Comparison of ENCODE assay signal across 13 cellular contexts in the genomic region with DNA sequence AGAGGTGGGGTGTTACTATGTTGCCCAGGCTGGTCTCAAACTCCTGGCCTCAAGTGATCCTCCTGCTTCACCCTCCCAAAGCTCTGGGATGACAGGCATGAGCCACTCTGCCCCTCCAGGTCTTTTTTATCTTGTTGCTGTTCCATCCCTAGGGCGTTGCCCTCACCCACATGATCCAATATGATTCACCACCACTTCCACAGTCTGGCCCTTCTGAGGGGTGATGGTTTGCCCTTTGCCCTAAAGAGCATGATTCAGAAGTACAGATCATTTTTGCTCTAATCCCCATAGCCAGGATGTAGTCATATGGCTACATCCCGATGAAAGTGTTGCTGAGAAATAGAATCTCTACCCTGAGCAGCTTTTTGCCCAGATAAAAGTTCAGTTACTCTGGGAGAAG. TPM values are rescaled to one million over a fixed set of nuclear protein-coding genes. Genes with fewer than 3 reads are reported as not detected.
DNase-seq lines count a peak whose midpoint lies in the region; ATAC-seq, FAIRE-seq and TF ChIP-seq lines count a peak whose summit lies in the region.
"Had no signal": no experiment of that assay in that cellular context is flagged by ENCODE, and none has a peak within 500 bp of the region (broad histone marks: within the 10 kb centered on the region; RNA-seq: fewer than 3 reads in every experiment).

No MANE protein-coding gene starts in this region.

- DNase-seq in AG09309 (ENCODE audit: low read depth): peak; percentile 79
- DNase-seq in HPDE6-E6E7 (ENCODE audit: extremely low spot score): peak; percentile 97
- peak; percentile 98 for DNase-seq in amniotic epithelial cell (ENCODE audit: low read depth)
- peak; percentile 45 for DNase-seq in HepG2 (ENCODE audit: low spot score)
- no peak for DNase-seq in type B pancreatic cell (ENCODE audit: extremely low spot score, unreplicated experiment)
- no peak for DNase-seq in WTC11 (ENCODE audit: low spot score)
- no peak for DNase-seq in NCI-H2107 (lab: John Stamatoyannopoulos, UW)
- DNase-seq in mesendoderm: no peak
- DNase-seq: activated B cell treated with CpG ODN at 0.5 μM for 24 hours, cerebellar nuclear complex, NCI-H1092 had no signal

- H3K27ac ChIP-seq in HepG2 (ENCODE audit: extremely low read length, insufficient read depth, low read length) (no peak overlapping the region), mesendoderm (ENCODE audit: low read depth, low read length) (no peak overlapping the region)

- H3K4me1 Mint-ChIP-seq in type B pancreatic cell (ENCODE audit: unreplicated experiment) (no peaks in the 10 kb centered on the region), WTC11 (peaks cover 15% of the 10 kb centered on the region)
- H3K4me1 Mint-ChIP-seq: activated B cell treated with CpG ODN at 0.5 μM for 24 hours had no signal

- WGBS in HepG2 (ENCODE audit: low lambda C conversion rate): 5% methylated on average over 2 of the region's 2 CpGs
- WGBS in mesendoderm (ENCODE audit: extremely low coverage, insufficient coverage, low lambda C conversion rate): no CpG with 5 or more reads among the region's 2 CpGs

- no peak for TF ChIP-seq RAD21 in HepG2 (CRISPR knock-in tag; IDR thresholded peaks at IDR 0.05)

- no peak overlapping the region for H2BK120ac ChIP-seq in mesendoderm (ENCODE audit: low read depth, low read length)

- TF ChIP-seq POLR2A in HepG2 (IDR thresholded peaks at IDR 0.05; ENCODE audit: insufficient read depth in 1 of 2, low read depth in 2 of 2, low read length in 2 of 2): no peak

- no peaks in the 10 kb centered on the region for H3K79me1 ChIP-seq in mesendoderm (ENCODE audit: low read length)

- H3K9ac ChIP-seq in HepG2 (ENCODE audit: insufficient read depth, low read depth, low read length) (no peak overlapping the region), mesendoderm (ENCODE audit: low read length) (no peak overlapping the region)

- H3K4me1 ChIP-seq in HepG2 (ENCODE audit: insufficient read depth, low read length) (peaks cover 13% of the 10 kb centered on the region), mesendoderm (ENCODE audit: control insufficient read depth, low read depth, low read length) (no peaks in the 10 kb centered on the region)

- POLR2A ChIA-PET in HepG2 (lab: Yijun Ruan, JAX) (no interaction called here), WTC11 (lab: Charles Lee) (no interaction called here)

- no peak for TF ChIP-seq CTCF in AG09309 (IDR thresholded peaks at IDR 0.05; ENCODE audit: control insufficient read depth, insufficient read depth, low read depth, low read length, missing control alignments)
- TF ChIP-seq CTCF in HepG2 (CRISPR knock-in tag; IDR thresholded peaks at IDR 0.05): no peak
- TF ChIP-seq CTCF in type B pancreatic cell (conservative IDR thresholded peaks at IDR 0.05): no peak
- no peak for TF ChIP-seq CTCF in WTC11 (IDR thresholded peaks at IDR 0.05)

- no peaks in the 10 kb centered on the region for H3K27me3 Mint-ChIP-seq in type B pancreatic cell
- H3K27me3 Mint-ChIP-seq in WTC11 (ENCODE audit: low read depth): peaks cover 15% of the 10 kb centered on the region
- H3K27me3 Mint-ChIP-seq: activated B cell treated with CpG ODN at 0.5 μM for 24 hours; natural killer cell treated with Interleukin-12 subunit alpha and Interleukin-12 subunit beta and Interleukin-15 and Interleukin-18, amount 100 ng/mL, for 72 hours had no signal

- H3K36me3 ChIP-seq in HepG2 (replicated peaks in 1 of 2; ENCODE audit: control insufficient read depth in 1 of 2, insufficient read depth in 2 of 2, low read length in 2 of 2) (no peaks in the 10 kb centered on the region), mesendoderm (ENCODE audit: control insufficient read depth, insufficient read depth, low read length) (no peaks in the 10 kb centered on the region)

- intact Hi-C loops in HepG2 (cut with micrococcal nuclease; ENCODE audit: unreplicated experiment): no loop called here

- H4K8ac ChIP-seq in mesendoderm (ENCODE audit: low read depth, low read length): no peak overlapping the region

- H2BK5ac ChIP-seq in mesendoderm (ENCODE audit: low read length): no peak overlapping the region

- no peak overlapping the region for H3K18ac ChIP-seq in mesendoderm (ENCODE audit: low read length)

- TF ChIP-seq EP300 in HepG2 (IDR thresholded peaks at IDR 0.05; ENCODE audit: low read depth in 2 of 2, low read length in 2 of 2) (no peak), HepG2 (CRISPR knock-in tag; IDR thresholded peaks at IDR 0.05; ENCODE audit: borderline replicate concordance) (no peak)

- ATAC-seq in HepG2 (peak; percentile 45), WTC11 (no peak)

- H3K23ac ChIP-seq in mesendoderm (ENCODE audit: low read length): no peak overlapping the region

- H4K20me1 ChIP-seq in HepG2 (ENCODE audit: insufficient read depth, low read length): no peaks in the 10 kb centered on the region

- H3K4me2 ChIP-seq in HepG2 (ENCODE audit: low read depth, low read length): no peak overlapping the region
- no peak overlapping the region for H3K4me2 ChIP-seq in mesendoderm (ENCODE audit: low read length)

- H3K79me2 ChIP-seq in HepG2 (ENCODE audit: insufficient read depth, low read length) (no peaks in the 10 kb centered on the region), mesendoderm (ENCODE audit: control insufficient read depth, insufficient read depth, low read length) (no peaks in the 10 kb centered on the region)

- no peaks in the 10 kb centered on the region for H3K9me3 ChIP-seq in HepG2 (ENCODE audit: low read length)

- H4K5ac ChIP-seq in mesendoderm (ENCODE audit: low read length): no peak overlapping the region

- no peak overlapping the region for H3K56ac ChIP-seq in mesendoderm (ENCODE audit: low read length)

- no TSS peak for BruUV-seq in HepG2 (replicated peaks; lab: Mats Ljungman, UMichigan)

- H3K4me3 ChIP-seq in AG09309 (ENCODE audit: control insufficient read depth, low read depth, low read length): no peak overlapping the region
- H3K4me3 ChIP-seq in HepG2 (replicated peaks in 1 of 3; ENCODE audit: insufficient read depth in 1 of 3, low read depth in 2 of 3, low read length in 3 of 3): no peak overlapping the region
- no peak overlapping the region for H3K4me3 ChIP-seq in mesendoderm (ENCODE audit: low read length)

- no peak overlapping the region for H2BK15ac ChIP-seq in mesendoderm (replicated peaks; ENCODE audit: low read depth)

- no peak overlapping the region for H2AFZ ChIP-seq in HepG2 (ENCODE audit: low read length)

- CTCF ChIA-PET in HepG2 (lab: Yijun Ruan, JAX; ENCODE audit: low intra/inter-chr PET ratio, low total read pairs): no interaction called here
- CTCF ChIA-PET in WTC11 (lab: Charles Lee): interaction anchor here (1.3 to 4.5 kb wide), 2 partner anchors 10 to 67 kb away, joined by 4 to 31 read pairs; no protein-coding TSS in a partner anchor

- no peak overlapping the region for H2AK5ac ChIP-seq in mesendoderm (ENCODE audit: low read length)

- H3K4ac ChIP-seq in mesendoderm (ENCODE audit: low read depth, low read length): no peak overlapping the region

- in situ Hi-C loops in HepG2 (cut with HindIII; ENCODE audit: extremely low pct_ligation_motif_present, low pct_unique_long_range_greater_than_20kb): no loop called here

- H3K36me3 Mint-ChIP-seq in type B pancreatic cell (no peaks in the 10 kb centered on the region), WTC11 (no peaks in the 10 kb centered on the region)
- H3K36me3 Mint-ChIP-seq: natural killer cell treated with Interleukin-12 subunit alpha and Interleukin-12 subunit beta and Interleukin-15 and Interleukin-18, amount 100 ng/mL, for 72 hours had no signal

- H3K9me3 Mint-ChIP-seq in type B pancreatic cell (no peaks in the 10 kb centered on the region), WTC11 (peaks cover 4% of the 10 kb centered on the region)
- H3K9me3 Mint-ChIP-seq: activated B cell treated with CpG ODN at 0.5 μM for 24 hours; natural killer cell treated with Interleukin-12 subunit alpha and Interleukin-12 subunit beta and Interleukin-15 and Interleukin-18, amount 100 ng/mL, for 72 hours had no signal

- no peak overlapping the region for H3K4me3 Mint-ChIP-seq in type B pancreatic cell
- H3K4me3 Mint-ChIP-seq in WTC11: no peak overlapping the region
- H3K4me3 Mint-ChIP-seq: activated B cell treated with CpG ODN at 0.5 μM for 24 hours; natural killer cell treated with Interleukin-12 subunit alpha and Interleukin-12 subunit beta and Interleukin-15 and Interleukin-18, amount 100 ng/mL, for 72 hours had no signal

- H3K27ac Mint-ChIP-seq in type B pancreatic cell: no peak overlapping the region
- H3K27ac Mint-ChIP-seq in WTC11: no peak overlapping the region
- H3K27ac Mint-ChIP-seq: activated B cell treated with CpG ODN at 0.5 μM for 24 hours; natural killer cell treated with Interleukin-12 subunit alpha and Interleukin-12 subunit beta and Interleukin-15 and Interleukin-18, amount 100 ng/mL, for 72 hours had no signal

- FAIRE-seq in HepG2 (lab: Jason Lieb, UNC): peak; percentile 36
- FAIRE-seq: H1 had no signal

- H3K27me3 ChIP-seq in HepG2 (ENCODE audit: control insufficient read depth in 1 of 2, insufficient read depth in 2 of 2, low read length in 2 of 2) (peaks cover 0 to 3% of the 10 kb centered on the region in 2 experiments; a peak in 1 of 5 replicates), mesendoderm (ENCODE audit: insufficient read depth, low read length, poor library complexity) (no peaks in the 10 kb centered on the region)

RNA-seq across cellular contexts. Expression of a gene that starts 18.8 kb away (rescaled TPM):
- total RNA-seq in HepG2 (2016; rRNA removed; fragmentation: Illumina TruSeq; extraction: Trizol) (29.2 and 31.3 TPM in 2 replicates), type B pancreatic cell (ENCODE audit: low replicate concordance) (35.3 and 38.5 TPM in 2 replicates), WTC11 (2021) (31.3 to 38.4 TPM (median 32.5 TPM) in 3 replicates)
- total RNA-seq in HepG2 (2016; cell fraction: cytosol; rRNA removed; fragmentation: Illumina TruSeq; extraction: Trizol; ENCODE audit: low read depth): 10.9 and 11.8 TPM in 2 replicates
- 28.3 and 29.6 TPM in 2 replicates for total RNA-seq in HepG2 (2016; cell fraction: insoluble cytoplasmic fraction; rRNA removed; fragmentation: Illumina TruSeq; extraction: Trizol)
- total RNA-seq in HepG2 (2016; cell fraction: membrane; rRNA removed; fragmentation: Illumina TruSeq; extraction: Trizol): 18.1 and 22.6 TPM in 2 replicates
- total RNA-seq in HepG2 (2016; cell fraction: nucleus; rRNA removed; fragmentation: Illumina TruSeq; extraction: Trizol): 23.9 and 30.7 TPM in 2 replicates
- polyA plus RNA-seq in HepG2 (2011; rRNA removed): 34.6 and 37.0 TPM in 2 replicates
- polyA plus RNA-seq in HepG2 (2011; cell fraction: cytosol; rRNA removed): 23.2 and 23.7 TPM in 2 replicates
- polyA plus RNA-seq in HepG2 (2011; cell fraction: nucleus; rRNA removed): 109 and 115 TPM in 2 replicates
- polyA plus RNA-seq in HepG2 (2012): 36.9 and 43.1 TPM in 2 replicates
- polyA plus RNA-seq in HepG2 (2016; cell fraction: cytosol; fragmentation: Illumina TruSeq; extraction: Trizol; ENCODE audit: low read depth): 14.1 and 15.4 TPM in 2 replicates
- 43.9 and 44.6 TPM in 2 replicates for polyA plus RNA-seq in HepG2 (2016; cell fraction: insoluble cytoplasmic fraction; fragmentation: Illumina TruSeq; extraction: Trizol; ENCODE audit: low read depth)
- 22.4 and 26.1 TPM in 2 replicates for polyA plus RNA-seq in HepG2 (2016; cell fraction: membrane; fragmentation: Illumina TruSeq; extraction: Trizol; ENCODE audit: low read depth)
- polyA plus RNA-seq in HepG2 (2016; cell fraction: nucleus; fragmentation: Illumina TruSeq; extraction: Trizol; ENCODE audit: insufficient read depth, low read depth): 94.3 and 107 TPM in 2 replicates
- polyA minus RNA-seq in HepG2 (2011; rRNA and poly(A)+ RNA removed; ENCODE audit: low replicate concordance): 23.8 and 35.4 TPM in 2 replicates
- polyA minus RNA-seq in HepG2 (2011; cell fraction: cytosol; rRNA and poly(A)+ RNA removed): 7.3 and 10.4 TPM in 2 replicates
- 17.5 and 20.7 TPM in 2 replicates for polyA minus RNA-seq in HepG2 (2011; cell fraction: nucleus; rRNA and poly(A)+ RNA removed)
- 47.1 TPM for polyA plus RNA-seq in mesendoderm (2013, experiment 1 of 2)
- 48.1 TPM for polyA plus RNA-seq in mesendoderm (2013, experiment 2 of 2)

RNA-seq across cellular contexts. Expression of a gene that starts 21.9 kb away (rescaled TPM):
- total RNA-seq in HepG2 (2016; rRNA removed; fragmentation: Illumina TruSeq; extraction: Trizol): 7.5 and 9.8 TPM in 2 replicates
- 1.9 and 3.1 TPM in 2 replicates for total RNA-seq in HepG2 (2016; cell fraction: cytosol; rRNA removed; fragmentation: Illumina TruSeq; extraction: Trizol; ENCODE audit: low read depth)
- total RNA-seq in HepG2 (2016; cell fraction: insoluble cytoplasmic fraction; rRNA removed; fragmentation: Illumina TruSeq; extraction: Trizol): 6.4 and 9.6 TPM in 2 replicates
- 4.6 and 4.9 TPM in 2 replicates for total RNA-seq in HepG2 (2016; cell fraction: membrane; rRNA removed; fragmentation: Illumina TruSeq; extraction: Trizol)
- total RNA-seq in HepG2 (2016; cell fraction: nucleus; rRNA removed; fragmentation: Illumina TruSeq; extraction: Trizol): 6.1 and 6.8 TPM in 2 replicates
- polyA plus RNA-seq in HepG2 (2011; rRNA removed): 3.8 and 4.0 TPM in 2 replicates
- 3.9 and 6.3 TPM in 2 replicates for polyA plus RNA-seq in HepG2 (2011; cell fraction: cytosol; rRNA removed)
- 8.8 and 11.7 TPM in 2 replicates for polyA plus RNA-seq in HepG2 (2011; cell fraction: nucleus; rRNA removed)
- polyA plus RNA-seq in HepG2 (2012): 3.5 and 5.1 TPM in 2 replicates
- polyA plus RNA-seq in HepG2 (2016; cell fraction: cytosol; fragmentation: Illumina TruSeq; extraction: Trizol; ENCODE audit: low read depth): 1.0 and 1.1 TPM in 2 replicates
- 7.3 and 8.1 TPM in 2 replicates for polyA plus RNA-seq in HepG2 (2016; cell fraction: insoluble cytoplasmic fraction; fragmentation: Illumina TruSeq; extraction: Trizol; ENCODE audit: low read depth)
- 2.8 and 2.9 TPM in 2 replicates for polyA plus RNA-seq in HepG2 (2016; cell fraction: membrane; fragmentation: Illumina TruSeq; extraction: Trizol; ENCODE audit: low read depth)
- 8.4 and 9.3 TPM in 2 replicates for polyA plus RNA-seq in HepG2 (2016; cell fraction: nucleus; fragmentation: Illumina TruSeq; extraction: Trizol; ENCODE audit: insufficient read depth, low read depth)
- 17.4 and 23.8 TPM in 2 replicates for polyA minus RNA-seq in HepG2 (2011; rRNA and poly(A)+ RNA removed; ENCODE audit: low replicate concordance)
- 4.4 and 4.8 TPM in 2 replicates for polyA minus RNA-seq in HepG2 (2011; cell fraction: cytosol; rRNA and poly(A)+ RNA removed)
- 5.5 and 6.5 TPM in 2 replicates for polyA minus RNA-seq in HepG2 (2011; cell fraction: nucleus; rRNA and poly(A)+ RNA removed)
- total RNA-seq in type B pancreatic cell (ENCODE audit: low replicate concordance): 10.5 and 13.4 TPM in 2 replicates
- total RNA-seq in WTC11 (2021): 13.5 to 17.3 TPM (median 16.6 TPM) in 3 replicates
- 9.6 TPM for polyA plus RNA-seq in mesendoderm (2013, experiment 1 of 2)
- polyA plus RNA-seq in mesendoderm (2013, experiment 2 of 2): 8.2 TPM

RNA-seq across cellular contexts. Expression of a gene that starts 22.1 kb away (rescaled TPM):
- total RNA-seq in HepG2 (2016; rRNA removed; fragmentation: Illumina TruSeq; extraction: Trizol) (7.8 and 10.9 TPM in 2 replicates), type B pancreatic cell (ENCODE audit: low replicate concordance) (21.0 and 27.2 TPM in 2 replicates), WTC11 (2021) (26.7 to 29.3 TPM (median 29.1 TPM) in 3 replicates)
- total RNA-seq in HepG2 (2016; cell fraction: cytosol; rRNA removed; fragmentation: Illumina TruSeq; extraction: Trizol; ENCODE audit: low read depth): 1.7 and 2.4 TPM in 2 replicates
- total RNA-seq in HepG2 (2016; cell fraction: insoluble cytoplasmic fraction; rRNA removed; fragmentation: Illumina TruSeq; extraction: Trizol): 6.8 and 11.1 TPM in 2 replicates
- 5.0 and 5.3 TPM in 2 replicates for total RNA-seq in HepG2 (2016; cell fraction: membrane; rRNA removed; fragmentation: Illumina TruSeq; extraction: Trizol)
- 14.4 and 16.7 TPM in 2 replicates for total RNA-seq in HepG2 (2016; cell fraction: nucleus; rRNA removed; fragmentation: Illumina TruSeq; extraction: Trizol)
- 3.4 and 4.4 TPM in 2 replicates for polyA plus RNA-seq in HepG2 (2011; rRNA removed)
- 2.2 and 2.9 TPM in 2 replicates for polyA plus RNA-seq in HepG2 (2011; cell fraction: cytosol; rRNA removed)
- 19.6 and 21.3 TPM in 2 replicates for polyA plus RNA-seq in HepG2 (2011; cell fraction: nucleus; rRNA removed)
- polyA plus RNA-seq in HepG2 (2012): 5.6 and 5.8 TPM in 2 replicates
- 0.38 and 0.43 TPM in 2 replicates for polyA plus RNA-seq in HepG2 (2016; cell fraction: cytosol; fragmentation: Illumina TruSeq; extraction: Trizol; ENCODE audit: low read depth)
- 3.7 and 4.7 TPM in 2 replicates for polyA plus RNA-seq in HepG2 (2016; cell fraction: insoluble cytoplasmic fraction; fragmentation: Illumina TruSeq; extraction: Trizol; ENCODE audit: low read depth)
- polyA plus RNA-seq in HepG2 (2016; cell fraction: membrane; fragmentation: Illumina TruSeq; extraction: Trizol; ENCODE audit: low read depth): 0.90 and 0.94 TPM in 2 replicates
- polyA plus RNA-seq in HepG2 (2016; cell fraction: nucleus; fragmentation: Illumina TruSeq; extraction: Trizol; ENCODE audit: insufficient read depth, low read depth): 22.6 and 23.3 TPM in 2 replicates
- polyA minus RNA-seq in HepG2 (2011; rRNA and poly(A)+ RNA removed; ENCODE audit: low replicate concordance): 29.7 and 32.7 TPM in 2 replicates
- 4.2 and 5.8 TPM in 2 replicates for polyA minus RNA-seq in HepG2 (2011; cell fraction: cytosol; rRNA and poly(A)+ RNA removed)
- 26.1 and 29.9 TPM in 2 replicates for polyA minus RNA-seq in HepG2 (2011; cell fraction: nucleus; rRNA and poly(A)+ RNA removed)
- polyA plus RNA-seq in mesendoderm (2013, experiment 1 of 2): 8.5 TPM
- 9.0 TPM for polyA plus RNA-seq in mesendoderm (2013, experiment 2 of 2)

RNA-seq across cellular contexts. Expression of a gene that starts 36.6 kb away (rescaled TPM):
- total RNA-seq in HepG2 (2016; rRNA removed; fragmentation: Illumina TruSeq; extraction: Trizol) (0.65 and 2.2 TPM in 2 replicates), type B pancreatic cell (ENCODE audit: low replicate concordance) (3.5 and 5.1 TPM in 2 replicates), WTC11 (2021) (2.5 to 4.9 TPM (median 4.1 TPM) in 3 replicates)
- total RNA-seq in HepG2 (2016; cell fraction: cytosol; rRNA removed; fragmentation: Illumina TruSeq; extraction: Trizol; ENCODE audit: low read depth): 0.61 and 0.62 TPM in 2 replicates
- total RNA-seq in HepG2 (2016; cell fraction: insoluble cytoplasmic fraction; rRNA removed; fragmentation: Illumina TruSeq; extraction: Trizol): 0.46 and 2.8 TPM in 2 replicates
- total RNA-seq in HepG2 (2016; cell fraction: membrane; rRNA removed; fragmentation: Illumina TruSeq; extraction: Trizol): 0.49 and 0.52 TPM in 2 replicates
- total RNA-seq in HepG2 (2016; cell fraction: nucleus; rRNA removed; fragmentation: Illumina TruSeq; extraction: Trizol): 3.2 and 4.5 TPM in 2 replicates
- polyA plus RNA-seq in HepG2 (2011; rRNA removed): 6.9 and 7.4 TPM in 2 replicates
- polyA plus RNA-seq in HepG2 (2011; cell fraction: cytosol; rRNA removed): 1.0 and 1.6 TPM in 2 replicates
- polyA plus RNA-seq in HepG2 (2011; cell fraction: nucleus; rRNA removed): 103 and 136 TPM in 2 replicates
- polyA plus RNA-seq in HepG2 (2012): 3.6 and 7.5 TPM in 2 replicates
- 0.19 and 0.26 TPM in 2 replicates for polyA plus RNA-seq in HepG2 (2016; cell fraction: cytosol; fragmentation: Illumina TruSeq; extraction: Trizol; ENCODE audit: low read depth)
- 0.60 TPM in 1 of 2 replicates, not detected in the other for polyA plus RNA-seq in HepG2 (2016; cell fraction: insoluble cytoplasmic fraction; fragmentation: Illumina TruSeq; extraction: Trizol; ENCODE audit: low read depth)
- polyA plus RNA-seq in HepG2 (2016; cell fraction: membrane; fragmentation: Illumina TruSeq; extraction: Trizol; ENCODE audit: low read depth): 0.09 and 0.53 TPM in 2 replicates
- 6.4 and 11.2 TPM in 2 replicates for polyA plus RNA-seq in HepG2 (2016; cell fraction: nucleus; fragmentation: Illumina TruSeq; extraction: Trizol; ENCODE audit: insufficient read depth, low read depth)
- polyA minus RNA-seq in HepG2 (2011; rRNA and poly(A)+ RNA removed; ENCODE audit: low replicate concordance): 2.8 and 9.1 TPM in 2 replicates
- polyA minus RNA-seq in HepG2 (2011; cell fraction: cytosol; rRNA and poly(A)+ RNA removed): 0.49 and 0.70 TPM in 2 replicates
- 21.0 and 21.8 TPM in 2 replicates for polyA minus RNA-seq in HepG2 (2011; cell fraction: nucleus; rRNA and poly(A)+ RNA removed)
- 0.91 TPM for polyA plus RNA-seq in mesendoderm (2013, experiment 1 of 2)
- polyA plus RNA-seq in mesendoderm (2013, experiment 2 of 2): 0.99 TPM

RNA-seq across cellular contexts. Expression of a gene that starts 41.7 kb away (rescaled TPM):
- total RNA-seq in HepG2 (2016; rRNA removed; fragmentation: Illumina TruSeq; extraction: Trizol) (1.7 and 3.0 TPM in 2 replicates), type B pancreatic cell (ENCODE audit: low replicate concordance) (1.0 and 9.9 TPM in 2 replicates), WTC11 (2021) (15.9 to 20.5 TPM (median 19.9 TPM) in 3 replicates)
- 3.7 and 5.0 TPM in 2 replicates for total RNA-seq in HepG2 (2016; cell fraction: cytosol; rRNA removed; fragmentation: Illumina TruSeq; extraction: Trizol; ENCODE audit: low read depth)
- total RNA-seq in HepG2 (2016; cell fraction: insoluble cytoplasmic fraction; rRNA removed; fragmentation: Illumina TruSeq; extraction: Trizol): 1.00 and 4.0 TPM in 2 replicates
- total RNA-seq in HepG2 (2016; cell fraction: membrane; rRNA removed; fragmentation: Illumina TruSeq; extraction: Trizol): 3.5 TPM in 2 replicates
- 3.8 and 7.5 TPM in 2 replicates for total RNA-seq in HepG2 (2016; cell fraction: nucleus; rRNA removed; fragmentation: Illumina TruSeq; extraction: Trizol)
- 1.3 and 2.1 TPM in 2 replicates for polyA plus RNA-seq in HepG2 (2011; rRNA removed)
- 0.55 and 0.67 TPM in 2 replicates for polyA plus RNA-seq in HepG2 (2011; cell fraction: cytosol; rRNA removed)
- polyA plus RNA-seq in HepG2 (2011; cell fraction: nucleus; rRNA removed): 9.0 and 9.4 TPM in 2 replicates
- 1.1 and 1.5 TPM in 2 replicates for polyA plus RNA-seq in HepG2 (2012)
- 2.1 and 2.2 TPM in 2 replicates for polyA plus RNA-seq in HepG2 (2016; cell fraction: cytosol; fragmentation: Illumina TruSeq; extraction: Trizol; ENCODE audit: low read depth)
- 0.69 and 0.76 TPM in 2 replicates for polyA plus RNA-seq in HepG2 (2016; cell fraction: insoluble cytoplasmic fraction; fragmentation: Illumina TruSeq; extraction: Trizol; ENCODE audit: low read depth)
- 1.4 and 1.9 TPM in 2 replicates for polyA plus RNA-seq in HepG2 (2016; cell fraction: membrane; fragmentation: Illumina TruSeq; extraction: Trizol; ENCODE audit: low read depth)
- polyA plus RNA-seq in HepG2 (2016; cell fraction: nucleus; fragmentation: Illumina TruSeq; extraction: Trizol; ENCODE audit: insufficient read depth, low read depth): 10.6 and 11.3 TPM in 2 replicates
- 2.6 and 7.4 TPM in 2 replicates for polyA minus RNA-seq in HepG2 (2011; rRNA and poly(A)+ RNA removed; ENCODE audit: low replicate concordance)
- polyA minus RNA-seq in HepG2 (2011; cell fraction: cytosol; rRNA and poly(A)+ RNA removed): 0.26 and 0.69 TPM in 2 replicates
- 9.0 and 11.2 TPM in 2 replicates for polyA minus RNA-seq in HepG2 (2011; cell fraction: nucleus; rRNA and poly(A)+ RNA removed)
- polyA plus RNA-seq in mesendoderm (2013, experiment 1 of 2): 4.5 TPM
- 4.0 TPM for polyA plus RNA-seq in mesendoderm (2013, experiment 2 of 2)

Comparison
In these comparisons a context has a peak if more than half of its experiments do, and no peak if none do; other contexts are left out.
1. DNase-seq: peak in AG09309 (single experiment), HPDE6-E6E7 (single experiment), amniotic epithelial cell (single experiment) and HepG2 (single experiment); none in type B pancreatic cell (single experiment), WTC11 (single experiment), NCI-H2107 (single experiment) and mesendoderm (single experiment).